Comparison of ENCODE assay signal across 8 cellular contexts in the genomic region with DNA sequence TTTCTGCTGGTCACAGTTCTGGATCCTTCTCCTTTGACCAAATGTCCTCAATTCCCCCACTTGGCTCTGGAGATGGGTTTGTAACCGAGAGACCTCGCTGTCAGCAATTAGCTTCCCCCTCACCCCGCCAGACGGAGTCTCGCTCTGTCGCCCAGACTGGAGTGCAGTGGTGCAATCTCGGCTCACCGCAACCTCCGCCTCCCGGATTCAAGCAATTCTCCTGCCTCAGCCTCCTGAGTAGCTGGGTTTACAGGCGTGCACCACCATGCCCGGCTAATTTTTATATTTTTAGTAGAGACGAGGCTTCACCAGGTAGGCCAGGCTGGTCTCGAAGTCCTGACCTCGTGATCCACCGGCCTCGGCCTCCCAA. TPM values are rescaled to one million over a fixed set of nuclear protein-coding genes. Genes with fewer than 3 reads are reported as not detected.
DNase-seq lines count a peak whose midpoint lies in the region; ATAC-seq and TF ChIP-seq lines count a peak whose summit lies in the region.
"Not testable (repeated sequence)": the region's sequence is repeated elsewhere in the genome, so short reads cannot be mapped to it uniquely, and the experiment has no call there.

No MANE protein-coding gene starts in this region.

- H3K27ac ChIP-seq in A673 (ENCODE audit: low read depth, low read length, poor library complexity, severe bottlenecking), result peak overlapping the region; percentile 93
- H3K27ac ChIP-seq in GM23338 (ENCODE audit: low read depth), result peak overlapping the region; percentile 84; the same call in 1 of the 2 replicates
- peak overlapping the region; percentile 90 for H3K27ac ChIP-seq in caudate nucleus (ENCODE audit: low read depth, low read length)
- H3K27ac ChIP-seq in mucosa of rectum (ENCODE audit: low read depth in 2 of 2, low read length in 2 of 2), result peak overlapping the region; percentile 89 to 96

- H3K27me3 Mint-ChIP-seq in GM23338 (ENCODE audit: insufficient read depth, low read depth, poor library complexity); activated CD8-positive, alpha-beta T cell treated with anti-CD3 and anti-CD28 coated beads, Interleukin-2, amount 10 ng/mL, durations not matched to agents 7 days and 5 days (ENCODE audit: low read depth); glutamatergic neuron (ENCODE audit: unreplicated experiment): not testable (repeated sequence)

- H3K9me3 Mint-ChIP-seq in GM23338; activated CD8-positive, alpha-beta T cell treated with anti-CD3 and anti-CD28 coated beads, Interleukin-2, amount 10 ng/mL, durations not matched to agents 7 days and 5 days (ENCODE audit: insufficient read depth); glutamatergic neuron (ENCODE audit: unreplicated experiment): not testable (repeated sequence)

- peaks cover 20% of the 10 kb centered on the region for H3K79me2 ChIP-seq in GM23338 (replicated peaks; ENCODE audit: insufficient read depth)

- not testable (repeated sequence) for ATAC-seq in GM23338; activated CD8-positive, alpha-beta T cell treated with anti-CD3 and anti-CD28 coated beads, Interleukin-2, amount 10 ng/mL, durations not matched to agents 7 days and 5 days

- not testable (repeated sequence) for H3K36me3 Mint-ChIP-seq in GM23338 (ENCODE audit: low read depth); activated CD8-positive, alpha-beta T cell treated with anti-CD3 and anti-CD28 coated beads, Interleukin-2, amount 10 ng/mL, durations not matched to agents 7 days and 5 days (ENCODE audit: low read depth); glutamatergic neuron (ENCODE audit: unreplicated experiment)

- H3K9me2 ChIP-seq in GM23338 (ENCODE audit: insufficient read depth), result not testable (repeated sequence)

- H4K20me1 ChIP-seq in GM23338 (replicated peaks; ENCODE audit: insufficient read depth), result not testable (repeated sequence)

- H3K9ac ChIP-seq in NT2/D1 (ENCODE audit: insufficient read length, low read depth), result not testable (repeated sequence)
- H3K9ac ChIP-seq in mucosa of rectum (ENCODE audit: low read depth in 1 of 2, low read length in 2 of 2) (peak overlapping the region; percentile 73 to 94), skeletal muscle satellite cell (ENCODE audit: low read depth, low read length) (peak overlapping the region; percentile 77)

- not testable (repeated sequence) for DNase-seq in A673 (ENCODE audit: low spot score); GM23338 (ENCODE audit: low spot score); NT2/D1 (ENCODE audit: low read depth, low spot score); activated CD8-positive, alpha-beta T cell treated with anti-CD3 and anti-CD28 coated beads, Interleukin-2, amount 10 ng/mL, durations not matched to agents 7 days and 5 days; caudate nucleus (lab: John Stamatoyannopoulos, UW); glutamatergic neuron

- H3K4me2 ChIP-seq in GM23338, result peak overlapping the region; percentile 94
- peak overlapping the region; percentile 96 for H3K4me2 ChIP-seq in skeletal muscle satellite cell (ENCODE audit: low read length)

- TF ChIP-seq CTCF in A673 (conservative IDR thresholded peaks at IDR 0.05; ENCODE audit: low read depth, low read length); GM23338 (conservative IDR thresholded peaks at IDR 0.05; ENCODE audit: low read depth in 2 of 2); glutamatergic neuron (IDR thresholded peaks at IDR 0.05; ENCODE audit: partially characterized antibody, unreplicated experiment): not testable (repeated sequence)

- not testable (repeated sequence) for H3K36me3 ChIP-seq in A673 (ENCODE audit: insufficient read depth, low read length, poor library complexity, severe bottlenecking); GM23338 (ENCODE audit: insufficient read depth); NT2/D1 (ENCODE audit: insufficient read depth, insufficient read length, low read length); mucosa of rectum (ENCODE audit: control insufficient read depth in 2 of 2, insufficient read depth in 2 of 2, low read length in 2 of 2); skeletal muscle satellite cell (ENCODE audit: insufficient read depth, low read length)

- peak overlapping the region; percentile 67; the same call in 1 of the 2 replicates for H2AFZ ChIP-seq in GM23338

- not testable (repeated sequence) for BruUV-seq in A673 (replicated peaks; lab: Mats Ljungman, UMichigan)

- not testable (repeated sequence) for H3K9me3 ChIP-seq in A673 (ENCODE audit: low read depth, low read length, poor library complexity, severe bottlenecking); mucosa of rectum (ENCODE audit: control insufficient read depth in 2 of 2, low read length in 2 of 2); skeletal muscle satellite cell (replicated peaks; ENCODE audit: low read length)
- H3K9me3 ChIP-seq in NT2/D1 (ENCODE audit: insufficient read depth, low read length), result peaks cover 17% of the 10 kb centered on the region; the same call in 1 of the 2 replicates

- POLR2A ChIA-PET in A673 (lab: Charles Lee; ENCODE audit: low non-redundant PET), result not testable (repeated sequence)
- POLR2A ChIA-PET in activated CD8-positive, alpha-beta T cell treated with anti-CD3 and anti-CD28 coated beads, Interleukin-2, amount 10 ng/mL, durations not matched to agents 7 days and 5 days (lab: Charles Lee), result interaction anchor here (0.7 to 1.7 kb wide), 16 partner anchors 10 to 373 kb away, joined by 3 to 10 read pairs (median 4); partner anchors contain the start of gene NUP214

- CTCF ChIA-PET in A673 (lab: Charles Lee), result interaction anchor here (2.4 kb wide), 1 partner anchor 23 kb away, joined by 11 read pairs; no protein-coding TSS in a partner anchor
- CTCF ChIA-PET in activated CD8-positive, alpha-beta T cell treated with anti-CD3 and anti-CD28 coated beads, Interleukin-2, amount 10 ng/mL, durations not matched to agents 7 days and 5 days (lab: Charles Lee), result interaction anchor here (0.7 to 3.5 kb wide), 20 partner anchors 10 to 373 kb away, joined by 3 to 29 read pairs (median 4); no protein-coding TSS in a partner anchor

- not testable (repeated sequence) for H3K27me3 ChIP-seq in A673 (replicated peaks; ENCODE audit: insufficient read depth, low read depth, low read length, poor library complexity); GM23338 (ENCODE audit: insufficient read depth); NT2/D1 (ENCODE audit: insufficient read depth, insufficient read length); mucosa of rectum (ENCODE audit: control insufficient read depth in 2 of 2, insufficient read depth in 2 of 2, low read length in 2 of 2); skeletal muscle satellite cell (ENCODE audit: control insufficient read depth, insufficient read depth, low read length)

- H3K4me1 ChIP-seq in A673 (ENCODE audit: insufficient read depth, low read length, poor library complexity, severe bottlenecking), result peaks cover 17% of the 10 kb centered on the region
- peaks cover 15% of the 10 kb centered on the region for H3K4me1 ChIP-seq in GM23338 (ENCODE audit: insufficient read depth)
- not testable (repeated sequence) for H3K4me1 ChIP-seq in NT2/D1 (ENCODE audit: insufficient read depth, insufficient read length); mucosa of rectum (ENCODE audit: control insufficient read depth in 2 of 2, insufficient read depth in 2 of 2, low read length in 2 of 2); skeletal muscle satellite cell (ENCODE audit: control insufficient read depth, insufficient read depth, low read length)

- peak overlapping the region; percentile 63 for H3K4me3 ChIP-seq in A673 (ENCODE audit: low read depth, low read length, poor library complexity, severe bottlenecking)
- peak overlapping the region; percentile 79 for H3K4me3 ChIP-seq in GM23338
- peak overlapping the region; percentile 62 for H3K4me3 ChIP-seq in NT2/D1 (ENCODE audit: insufficient read length, low read depth)
- H3K4me3 ChIP-seq in mucosa of rectum (ENCODE audit: low read length in 2 of 2), result peak overlapping the region; percentile 89 to 92
- peak overlapping the region; percentile 82 for H3K4me3 ChIP-seq in skeletal muscle satellite cell (ENCODE audit: low read length)

- intact Hi-C loops in A673 (cut with micrococcal nuclease; ENCODE audit: unreplicated experiment), result not testable (repeated sequence)

- not testable (repeated sequence) for H3K4me1 Mint-ChIP-seq in GM23338; glutamatergic neuron (ENCODE audit: low read depth, unreplicated experiment)
- peaks cover 12% of the 10 kb centered on the region for H3K4me1 Mint-ChIP-seq in activated CD8-positive, alpha-beta T cell treated with anti-CD3 and anti-CD28 coated beads, Interleukin-2, amount 10 ng/mL, durations not matched to agents 7 days and 5 days (ENCODE audit: low read depth)

- H3K27ac Mint-ChIP-seq in GM23338, result not testable (repeated sequence)
- peak overlapping the region; percentile 97 for H3K27ac Mint-ChIP-seq in activated CD8-positive, alpha-beta T cell treated with anti-CD3 and anti-CD28 coated beads, Interleukin-2, amount 10 ng/mL, durations not matched to agents 7 days and 5 days
- peak overlapping the region; percentile 97 for H3K27ac Mint-ChIP-seq in glutamatergic neuron (ENCODE audit: unreplicated experiment)

- H3F3A ChIP-seq in GM23338 (replicated peaks; ENCODE audit: low read depth), result not testable (repeated sequence)

- H3K4me3 Mint-ChIP-seq in GM23338 (peak overlapping the region; percentile 96), glutamatergic neuron (ENCODE audit: unreplicated experiment) (peak overlapping the region; percentile 94)
- peak overlapping the region; percentile 87 for H3K4me3 Mint-ChIP-seq in activated CD8-positive, alpha-beta T cell treated with anti-CD3 and anti-CD28 coated beads, Interleukin-2, amount 10 ng/mL, durations not matched to agents 7 days and 5 days

RNA-seq across cellular contexts. Expression of gene PRRC2B, which starts 21.3 kb away (rescaled TPM):
- total RNA-seq in A673 (2021) (317 and 318 TPM in 2 replicates), glutamatergic neuron (ENCODE audit: unreplicated experiment) (489 TPM)
- 171 and 193 TPM in 2 replicates for total RNA-seq in GM23338 (2014; rRNA removed; shearing (Covaris generic))
- polyA plus RNA-seq in GM23338 (2016; fragmentation: Nextera tagmentation; extraction: Ambion mirVana), result 41.4 and 45.0 TPM in 2 replicates
- 100 to 1,000 TPM; 215 to 216 TPM for total RNA-seq in activated CD8-positive, alpha-beta T cell treated with anti-CD3 and anti-CD28 coated beads, Interleukin-2, amount 10 ng/mL, durations not matched to agents 7 days and 5 days
- 51.7 and 54.2 TPM in 2 replicates for total RNA-seq in skeletal muscle satellite cell (2012; rRNA removed)
